22 cellular contexts compared by ENCODE assay signal in genomic region chr2:121663458-121663857, GRCh38.
"Had no signal": no experiment of that assay in that cellular context is flagged by ENCODE, and none has a peak within 500 bp of the region (broad histone marks: within the 10 kb centered on the region; RNA-seq: fewer than 3 reads in every experiment).

No MANE protein-coding gene starts in this region.

- H3K9me3 ChIP-seq: pancreas, prostate gland, right lobe of liver, tibial nerve, uterus had no signal

- H3K36me3 ChIP-seq: pancreas, prostate gland, right lobe of liver, uterus had no signal

- H3K4me3 ChIP-seq: lung, pancreas, prostate gland, right lobe of liver, skin epidermis, tibial nerve, uterus had no signal

- ATAC-seq: left lobe of liver; naive thymus-derived CD4-positive, alpha-beta T cell; natural killer cell treated with Interleukin-12 subunit alpha and Interleukin-12 subunit beta and Interleukin-15 and Interleukin-18, amount 100 ng/mL, for 72 hours; pancreas; right lobe of liver; stimulated activated naive B cell treated with anti-CD40 and anti-IgM and Interleukin-4, amounts not matched to agents 10 μg/mL and 1 μg/mL and 100 μg/mL, for 72 hours; stimulated activated naive CD8-positive, alpha-beta T cell treated with anti-CD3 and anti-CD28 coated beads, Interleukin-15, Interleukin-2, amounts not matched to agents 100 U/mL and 50 U/mL, for 24 hours had no signal

- H3K27ac ChIP-seq: pancreas, prostate gland, right lobe of liver, tibial nerve, uterus had no signal

- H3K27me3 ChIP-seq: pancreas, right lobe of liver, tibial nerve, uterus had no signal

- H3K4me1 ChIP-seq: pancreas, prostate gland, right lobe of liver, tibial nerve, uterus had no signal

- DNase-seq: hypothalamus; immature natural killer cell; kidney; mesendoderm; naive thymus-derived CD4-positive, alpha-beta T cell; pancreas; posterior cingulate gyrus; retina; right lobe of liver; stimulated activated CD4-positive, alpha-beta T cell treated with anti-CD3 and anti-CD28 coated beads, Interleukin-12 subunit alpha, Interleukin-12 subunit beta, amount 100 ng/mL, for 4 hours; stimulated activated CD4-positive, alpha-beta T cell treated with anti-CD3 and anti-CD28 coated beads, Interleukin-15, amount 100 ng/mL, for 24 hours; stimulated activated CD4-positive, alpha-beta T cell treated with anti-CD3 and anti-CD28 coated beads, Interleukin-2, amount 100 ng/mL, for 24 hours; stimulated activated CD4-positive, alpha-beta T cell treated with anti-CD3 and anti-CD28 coated beads, Interleukin-4, amount 100 ng/mL, for 1 hour; stimulated activated naive B cell treated with anti-CD40 and anti-IgM and Interleukin-4, amounts not matched to agents 10 μg/mL and 1 μg/mL and 100 μg/mL, for 72 hours; stimulated activated naive CD8-positive, alpha-beta T cell treated with anti-CD3 and anti-CD28 coated beads, Interleukin-15, Interleukin-2, amounts not matched to agents 100 U/mL and 50 U/mL, for 24 hours; uterus had no signal
